ENCODE assay signal across 1 cellular context in the genomic region with DNA sequence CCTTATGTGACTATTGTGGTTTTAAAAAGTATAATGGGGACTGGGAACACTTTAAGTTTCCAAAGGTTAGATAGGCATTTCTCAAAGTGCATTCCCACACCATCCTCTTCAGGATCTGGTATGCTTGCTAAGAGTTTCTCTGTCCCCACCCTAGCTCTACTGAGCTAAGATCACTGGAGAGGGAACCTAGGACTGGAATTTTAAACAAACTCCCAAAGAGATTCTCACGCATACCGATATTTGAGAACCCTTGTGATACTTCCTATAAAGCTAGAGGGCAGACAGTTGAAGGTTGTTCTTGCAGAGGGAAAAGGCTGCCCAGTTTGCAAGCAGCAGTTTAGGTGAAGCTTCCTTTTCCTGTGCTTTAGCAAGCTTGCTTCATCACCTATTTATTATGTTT.
TF ChIP-seq lines count a peak whose summit lies in the region.

No MANE protein-coding gene starts in this region.

TF ChIP-seq in K562, 482 proteins besides CTCF, POLR2A, EP300 and RAD21 (continued from another document):
- TF ChIP-seq, protein P1, sequence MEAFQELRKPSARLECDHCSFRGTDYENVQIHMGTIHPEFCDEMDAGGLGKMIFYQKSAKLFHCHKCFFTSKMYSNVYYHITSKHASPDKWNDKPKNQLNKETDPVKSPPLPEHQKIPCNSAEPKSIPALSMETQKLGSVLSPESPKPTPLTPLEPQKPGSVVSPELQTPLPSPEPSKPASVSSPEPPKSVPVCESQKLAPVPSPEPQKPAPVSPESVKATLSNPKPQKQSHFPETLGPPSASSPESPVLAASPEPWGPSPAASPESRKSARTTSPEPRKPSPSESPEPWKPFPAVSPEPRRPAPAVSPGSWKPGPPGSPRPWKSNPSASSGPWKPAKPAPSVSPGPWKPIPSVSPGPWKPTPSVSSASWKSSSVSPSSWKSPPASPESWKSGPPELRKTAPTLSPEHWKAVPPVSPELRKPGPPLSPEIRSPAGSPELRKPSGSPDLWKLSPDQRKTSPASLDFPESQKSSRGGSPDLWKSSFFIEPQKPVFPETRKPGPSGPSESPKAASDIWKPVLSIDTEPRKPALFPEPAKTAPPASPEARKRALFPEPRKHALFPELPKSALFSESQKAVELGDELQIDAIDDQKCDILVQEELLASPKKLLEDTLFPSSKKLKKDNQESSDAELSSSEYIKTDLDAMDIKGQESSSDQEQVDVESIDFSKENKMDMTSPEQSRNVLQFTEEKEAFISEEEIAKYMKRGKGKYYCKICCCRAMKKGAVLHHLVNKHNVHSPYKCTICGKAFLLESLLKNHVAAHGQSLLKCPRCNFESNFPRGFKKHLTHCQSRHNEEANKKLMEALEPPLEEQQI (IDR thresholded peaks at IDR 0.05), result no peak
- TF ChIP-seq, protein P2, sequence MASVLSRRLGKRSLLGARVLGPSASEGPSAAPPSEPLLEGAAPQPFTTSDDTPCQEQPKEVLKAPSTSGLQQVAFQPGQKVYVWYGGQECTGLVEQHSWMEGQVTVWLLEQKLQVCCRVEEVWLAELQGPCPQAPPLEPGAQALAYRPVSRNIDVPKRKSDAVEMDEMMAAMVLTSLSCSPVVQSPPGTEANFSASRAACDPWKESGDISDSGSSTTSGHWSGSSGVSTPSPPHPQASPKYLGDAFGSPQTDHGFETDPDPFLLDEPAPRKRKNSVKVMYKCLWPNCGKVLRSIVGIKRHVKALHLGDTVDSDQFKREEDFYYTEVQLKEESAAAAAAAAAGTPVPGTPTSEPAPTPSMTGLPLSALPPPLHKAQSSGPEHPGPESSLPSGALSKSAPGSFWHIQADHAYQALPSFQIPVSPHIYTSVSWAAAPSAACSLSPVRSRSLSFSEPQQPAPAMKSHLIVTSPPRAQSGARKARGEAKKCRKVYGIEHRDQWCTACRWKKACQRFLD (CRISPR knock-in tag; IDR thresholded peaks at IDR 0.05), result no peak
- TF ChIP-seq ZNF232 (CRISPR knock-in tag; IDR thresholded peaks at IDR 0.05) (no peak), SIN3A (IDR thresholded peaks at IDR 0.05; ENCODE audit: borderline replicate concordance in 2 of 2, control insufficient read depth in 1 of 2, low read depth in 2 of 2, low read length in 2 of 2) (no peak), MEIS2 (IDR thresholded peaks at IDR 0.05; ENCODE audit: partially characterized antibody) (no peak), CHCHD3 (CRISPR knock-in tag; IDR thresholded peaks at IDR 0.05) (no peak), ZNF311 (CRISPR knock-in tag; IDR thresholded peaks at IDR 0.05) (no peak), ZBTB17 (CRISPR knock-in tag; IDR thresholded peaks at IDR 0.05) (no peak), NELFE (IDR thresholded peaks at IDR 0.05; ENCODE audit: insufficient read depth, insufficient read length) (no peak), ZEB2 (IDR thresholded peaks at IDR 0.05) (no peak), SIRT6 (IDR thresholded peaks at IDR 0.05; ENCODE audit: low read depth, low read length) (no peak), CBX5 (IDR thresholded peaks at IDR 0.05; ENCODE audit: borderline replicate concordance, low read depth) (no peak)
- TF ChIP-seq, protein P3, sequence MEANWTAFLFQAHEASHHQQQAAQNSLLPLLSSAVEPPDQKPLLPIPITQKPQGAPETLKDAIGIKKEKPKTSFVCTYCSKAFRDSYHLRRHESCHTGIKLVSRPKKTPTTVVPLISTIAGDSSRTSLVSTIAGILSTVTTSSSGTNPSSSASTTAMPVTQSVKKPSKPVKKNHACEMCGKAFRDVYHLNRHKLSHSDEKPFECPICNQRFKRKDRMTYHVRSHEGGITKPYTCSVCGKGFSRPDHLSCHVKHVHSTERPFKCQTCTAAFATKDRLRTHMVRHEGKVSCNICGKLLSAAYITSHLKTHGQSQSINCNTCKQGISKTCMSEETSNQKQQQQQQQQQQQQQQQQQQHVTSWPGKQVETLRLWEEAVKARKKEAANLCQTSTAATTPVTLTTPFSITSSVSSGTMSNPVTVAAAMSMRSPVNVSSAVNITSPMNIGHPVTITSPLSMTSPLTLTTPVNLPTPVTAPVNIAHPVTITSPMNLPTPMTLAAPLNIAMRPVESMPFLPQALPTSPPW (CRISPR knock-in tag; IDR thresholded peaks at IDR 0.05), result no peak
- TF ChIP-seq, protein P4, sequence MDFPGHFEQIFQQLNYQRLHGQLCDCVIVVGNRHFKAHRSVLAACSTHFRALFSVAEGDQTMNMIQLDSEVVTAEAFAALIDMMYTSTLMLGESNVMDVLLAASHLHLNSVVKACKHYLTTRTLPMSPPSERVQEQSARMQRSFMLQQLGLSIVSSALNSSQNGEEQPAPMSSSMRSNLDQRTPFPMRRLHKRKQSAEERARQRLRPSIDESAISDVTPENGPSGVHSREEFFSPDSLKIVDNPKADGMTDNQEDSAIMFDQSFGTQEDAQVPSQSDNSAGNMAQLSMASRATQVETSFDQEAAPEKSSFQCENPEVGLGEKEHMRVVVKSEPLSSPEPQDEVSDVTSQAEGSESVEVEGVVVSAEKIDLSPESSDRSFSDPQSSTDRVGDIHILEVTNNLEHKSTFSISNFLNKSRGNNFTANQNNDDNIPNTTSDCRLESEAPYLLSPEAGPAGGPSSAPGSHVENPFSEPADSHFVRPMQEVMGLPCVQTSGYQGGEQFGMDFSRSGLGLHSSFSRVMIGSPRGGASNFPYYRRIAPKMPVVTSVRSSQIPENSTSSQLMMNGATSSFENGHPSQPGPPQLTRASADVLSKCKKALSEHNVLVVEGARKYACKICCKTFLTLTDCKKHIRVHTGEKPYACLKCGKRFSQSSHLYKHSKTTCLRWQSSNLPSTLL (IDR thresholded peaks at IDR 0.05), result no peak
- TF ChIP-seq, protein P5, sequence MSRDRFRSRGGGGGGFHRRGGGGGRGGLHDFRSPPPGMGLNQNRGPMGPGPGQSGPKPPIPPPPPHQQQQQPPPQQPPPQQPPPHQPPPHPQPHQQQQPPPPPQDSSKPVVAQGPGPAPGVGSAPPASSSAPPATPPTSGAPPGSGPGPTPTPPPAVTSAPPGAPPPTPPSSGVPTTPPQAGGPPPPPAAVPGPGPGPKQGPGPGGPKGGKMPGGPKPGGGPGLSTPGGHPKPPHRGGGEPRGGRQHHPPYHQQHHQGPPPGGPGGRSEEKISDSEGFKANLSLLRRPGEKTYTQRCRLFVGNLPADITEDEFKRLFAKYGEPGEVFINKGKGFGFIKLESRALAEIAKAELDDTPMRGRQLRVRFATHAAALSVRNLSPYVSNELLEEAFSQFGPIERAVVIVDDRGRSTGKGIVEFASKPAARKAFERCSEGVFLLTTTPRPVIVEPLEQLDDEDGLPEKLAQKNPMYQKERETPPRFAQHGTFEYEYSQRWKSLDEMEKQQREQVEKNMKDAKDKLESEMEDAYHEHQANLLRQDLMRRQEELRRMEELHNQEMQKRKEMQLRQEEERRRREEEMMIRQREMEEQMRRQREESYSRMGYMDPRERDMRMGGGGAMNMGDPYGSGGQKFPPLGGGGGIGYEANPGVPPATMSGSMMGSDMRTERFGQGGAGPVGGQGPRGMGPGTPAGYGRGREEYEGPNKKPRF (IDR thresholded peaks at IDR 0.05; ENCODE audit: low read depth, low read length), result no peak
